ENCODE assay signal across 13 cellular contexts in the genomic region with DNA sequence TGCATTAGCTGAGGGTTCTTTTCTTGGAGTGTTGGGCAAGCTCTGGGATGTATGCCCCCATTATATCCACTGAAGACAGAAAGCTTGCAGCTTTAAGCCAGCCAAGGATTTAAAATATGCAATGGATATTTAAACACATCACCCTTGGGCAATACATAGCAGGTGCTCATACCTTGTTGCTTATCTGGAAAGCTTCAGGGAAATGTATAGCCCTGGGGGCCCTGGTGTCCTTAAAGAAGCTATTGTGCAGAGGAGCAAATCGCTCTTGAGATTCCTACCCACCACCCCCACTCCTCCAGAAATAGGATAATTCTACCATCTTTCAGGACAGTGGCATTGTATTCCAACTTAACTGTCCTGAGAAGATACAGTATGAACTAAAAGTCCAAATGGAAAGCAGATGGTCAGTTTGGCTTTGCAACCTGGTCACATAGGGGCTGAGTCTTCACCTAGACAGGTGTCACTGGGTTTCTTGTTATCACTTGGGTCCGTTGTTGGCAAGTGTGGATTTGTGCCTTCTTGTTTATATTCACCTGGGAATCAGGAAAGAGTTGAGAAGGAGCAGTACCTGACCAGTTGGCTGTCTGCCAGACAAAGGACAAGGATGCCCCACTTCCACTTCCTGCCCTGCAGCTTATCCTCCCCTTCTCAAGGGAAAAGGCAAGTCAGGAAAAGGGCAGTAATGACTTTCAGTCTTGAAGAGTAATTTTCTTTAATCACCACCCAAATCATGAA. TPM values are rescaled to one million over a fixed set of nuclear protein-coding genes. Genes with fewer than 3 reads are reported as not detected.
A peak's percentile ranks its signal among the peaks of the same experiment; 100 is the strongest.
DNase-seq lines count a peak whose midpoint lies in the region; ATAC-seq and TF ChIP-seq lines count a peak whose summit lies in the region.
"Had no signal": no experiment of that assay in that cellular context is flagged by ENCODE, and none has a peak within 500 bp of the region (broad histone marks: within the 10 kb centered on the region; RNA-seq: fewer than 3 reads in every experiment).

No MANE protein-coding gene starts in this region.

- intact Hi-C loops in vagina (cut with DNase I), result no loop called here

- H3K27me3 ChIP-seq in osteoblast (ENCODE audit: insufficient read depth, low read length) (no peaks in the 10 kb centered on the region), vagina (no peaks in the 10 kb centered on the region)

- ATAC-seq in HG02571 (IDR thresholded peaks at IDR 0.05; ENCODE audit: unreplicated experiment), result no peak
- ATAC-seq: mucosa of descending colon had no signal

- H3K4me1 ChIP-seq in osteoblast (ENCODE audit: insufficient read depth, low read length), result peaks cover 3% of the 10 kb centered on the region
- H3K4me1 ChIP-seq in vagina, result peaks cover 30% of the 10 kb centered on the region

- peak overlapping the region; percentile 78 for H3K4me2 ChIP-seq in osteoblast (ENCODE audit: insufficient read depth, low read length)

- H3K4me3 ChIP-seq in osteoblast (ENCODE audit: insufficient read depth, low read length) (no peak overlapping the region), vagina (no peak overlapping the region)
- H3K4me3 ChIP-seq: mucosa of descending colon had no signal

- TF ChIP-seq POLR2A in vagina (IDR thresholded peaks at IDR 0.05), result no peak

- H3K27ac ChIP-seq in osteoblast (ENCODE audit: low read depth, low read length) (no peak overlapping the region), vagina (no peak overlapping the region)

- DNase-seq in DMS79 treated with DMSO at 0.1 percent for 48 hours (lab: John Stamatoyannopoulos, UW) (peak; percentile 27), DMS79 (lab: John Stamatoyannopoulos, UW) (no peak), LoVo (ENCODE audit: low spot score) (peak; percentile 29), cerebellum (ENCODE audit: low spot score) (peak; percentile 60), osteoblast (ENCODE audit: insufficient read length, low spot score, missing footprints) (no peak), NCI-H1092 treated with DMSO at 0.1 percent for 48 hours (lab: John Stamatoyannopoulos, UW) (no peak), vagina (ENCODE audit: extremely low spot score in 2 of 2) (no peak)
- DNase-seq: effector CD8-positive, alpha-beta T cell; NCI-H524 treated with DMSO at 0.1 percent for 48 hours had no signal

- TF ChIP-seq CTCF in osteoblast (IDR thresholded peaks at IDR 0.05; ENCODE audit: extremely low read depth, low read depth, low read length) (no peak), vagina (IDR thresholded peaks at IDR 0.05) (no peak)

- no peaks in the 10 kb centered on the region for H3K79me2 ChIP-seq in osteoblast (ENCODE audit: insufficient read depth, low read length)

- H4K20me1 ChIP-seq in osteoblast (ENCODE audit: insufficient read depth, low read length), result no peaks in the 10 kb centered on the region

- H3K36me3 ChIP-seq in osteoblast (ENCODE audit: insufficient read depth, low read length) (no peaks in the 10 kb centered on the region), vagina (no peaks in the 10 kb centered on the region)

- H3K9me3 ChIP-seq in osteoblast (ENCODE audit: low read depth, low read length), result no peaks in the 10 kb centered on the region
- H3K9me3 ChIP-seq in vagina, result no peaks in the 10 kb centered on the region
- H3K9me3 ChIP-seq: mucosa of descending colon had no signal

- peak overlapping the region; percentile 89 for H2AFZ ChIP-seq in osteoblast (ENCODE audit: low read length)

RNA-seq across cellular contexts. Expression of gene ANKRD40CL, which starts 3.4 kb away (rescaled TPM):
- not detected for total RNA-seq in cerebellum
- total RNA-seq in osteoblast, result 0.36 TPM in 1 of 2 replicates, not detected in the other
- total RNA-seq in vagina, result not detected
- total RNA-seq: A172, IMR-90 had no signal

RNA-seq across cellular contexts. Expression of gene LUC7L3, which starts 44.5 kb away (rescaled TPM):
- total RNA-seq in cerebellum, result 133 TPM
- 25.6 and 34.7 TPM in 2 replicates for total RNA-seq in osteoblast
- 108 TPM for total RNA-seq in vagina

RNA-seq across cellular contexts. Expression of gene ANKRD40, which starts 56.2 kb away (rescaled TPM):
- total RNA-seq in cerebellum (22.2 TPM), osteoblast (41.5 and 42.7 TPM in 2 replicates), vagina (21.6 TPM)

Comparison
In these comparisons a context has a peak if more than half of its experiments do, and no peak if none do; other contexts are left out.
1. DNase-seq: peak in DMS79 treated with DMSO at 0.1 percent for 48 hours (single experiment), LoVo (single experiment) and cerebellum (single experiment); none in DMS79 (single experiment), osteoblast (single experiment), NCI-H1092 treated with DMSO at 0.1 percent for 48 hours (single experiment) and vagina (0 of 2).